ENCODE assay signal across 23 cellular contexts in genomic region chr16:74557275-74557674, GRCh38. TPM values are rescaled to one million over a fixed set of nuclear protein-coding genes. Genes with fewer than 3 reads are reported as not detected.
DNase-seq lines count a peak whose midpoint lies in the region; ATAC-seq and TF ChIP-seq lines count a peak whose summit lies in the region.
"Had no signal": no experiment of that assay in that cellular context is flagged by ENCODE, and none has a peak within 500 bp of the region (broad histone marks: within the 10 kb centered on the region; RNA-seq: fewer than 3 reads in every experiment).

No MANE protein-coding gene starts in this region.

- TF ChIP-seq RAD21 in HCT116 (IDR thresholded peaks at IDR 0.05; ENCODE audit: low read depth), result no peak

- RAD21 ChIA-PET in HCT116 (lab: Charles Lee; ENCODE audit: low non-redundant PET in 1 of 2, low total read pairs in 2 of 2, uncharacterized antibody in 2 of 2, unreplicated experiment in 2 of 2), result no interaction called here

- H3K4me1 Mint-ChIP-seq in CD4-positive, CD25-positive, alpha-beta regulatory T cell, result peaks cover 20 to 55% (median 33%) of the 10 kb centered on the region in 4 donors
- H3K4me1 Mint-ChIP-seq in activated naive CD8-positive, alpha-beta T cell treated with anti-CD3 and anti-CD28 coated beads for 36 hours, result peaks cover 36% of the 10 kb centered on the region
- peaks cover 23 to 65% (median 57%) of the 10 kb centered on the region in 7 donors for H3K4me1 Mint-ChIP-seq in naive thymus-derived CD4-positive, alpha-beta T cell
- H3K4me1 Mint-ChIP-seq: endodermal cell had no signal

- CTCF ChIA-PET in HCT116 (lab: Charles Lee), result no interaction called here
- CTCF ChIA-PET in naive thymus-derived CD4-positive, alpha-beta T cell (lab: Charles Lee), result interaction anchor here (1.5 to 2.4 kb wide), 2 partner anchors 44 to 65 kb away, joined by 4 to 6 read pairs; no protein-coding TSS in a partner anchor

- ATAC-seq in CD4-positive, CD25-positive, alpha-beta regulatory T cell (ENCODE audit: low read depth in 2 of 2), result no peak
- ATAC-seq in HCT116, result no peak
- ATAC-seq in naive thymus-derived CD4-positive, alpha-beta T cell, result no peak
- no peak for ATAC-seq in activated naive CD4-positive, alpha-beta T cell treated with anti-CD3 and anti-CD28 coated beads, Interleukin-2, amount 50 U/mL, for 72 hours
- no peak for ATAC-seq in GM18511 (IDR thresholded peaks at IDR 0.05; ENCODE audit: unreplicated experiment)
- ATAC-seq: activated T-cell treated with anti-CD3 and anti-CD28 coated beads, Interleukin-2, amount 50 U/mL, for 4 hours; body of pancreas; gastroesophageal sphincter; right cardiac atrium had no signal

- H3K79me2 ChIP-seq in HCT116 (ENCODE audit: insufficient read depth, low read length), result peaks cover 79% of the 10 kb centered on the region

- H3K4me1 ChIP-seq in CD4-positive, CD25-positive, alpha-beta regulatory T cell (ENCODE audit: control insufficient read depth, insufficient read depth, low read length, poor library complexity, severe bottlenecking), result peaks cover 15% of the 10 kb centered on the region
- peaks cover 56 to 82% of the 10 kb centered on the region in 2 experiments for H3K4me1 ChIP-seq in HCT116 (ENCODE audit: control insufficient read depth in 1 of 2, insufficient read depth in 2 of 2, low read length in 2 of 2)
- peaks cover 6 to 28% of the 10 kb centered on the region in 2 donors for H3K4me1 ChIP-seq in naive thymus-derived CD4-positive, alpha-beta T cell (ENCODE audit: control insufficient read depth in 2 of 2, insufficient read depth in 2 of 2, low read length in 2 of 2)
- H3K4me1 ChIP-seq: BLaER1 had no signal

- H3K9ac ChIP-seq in HCT116 (ENCODE audit: low read length), result 0 out of 2 replicates have a peak overlapping the region, but pooled peaks have one; percentile 43
- H3K9ac ChIP-seq: BLaER1 had no signal

- no peaks in the 10 kb centered on the region for H3K36me3 Mint-ChIP-seq in CD4-positive, CD25-positive, alpha-beta regulatory T cell
- H3K36me3 Mint-ChIP-seq in activated naive CD8-positive, alpha-beta T cell treated with anti-CD3 and anti-CD28 coated beads for 36 hours, result peaks cover 1% of the 10 kb centered on the region
- H3K36me3 Mint-ChIP-seq in naive thymus-derived CD4-positive, alpha-beta T cell, result peaks cover 0 to 4% (median 0%) of the 10 kb centered on the region in 5 donors
- no peaks in the 10 kb centered on the region for H3K36me3 Mint-ChIP-seq in activated naive CD4-positive, alpha-beta T cell treated with anti-CD3 and anti-CD28 coated beads, Interleukin-2, amount 50 U/mL, for 72 hours
- H3K36me3 Mint-ChIP-seq: type B pancreatic cell had no signal

- POLR2A ChIA-PET in HCT116 (lab: Charles Lee), result interaction anchor here (0.9 to 2.0 kb wide), 4 partner anchors 11 to 49 kb away, joined by 4 to 8 read pairs (median 6); partner anchors contain the start of gene GLG1
- POLR2A ChIA-PET in naive thymus-derived CD4-positive, alpha-beta T cell (lab: Charles Lee), result interaction anchor here (1.1 kb wide), 1 partner anchor 28 kb away, joined by 3 read pairs; no protein-coding TSS in a partner anchor

- TF ChIP-seq POLR2A in HCT116 (IDR thresholded peaks at IDR 0.05; ENCODE audit: borderline replicate concordance, extremely low read depth, insufficient read depth, insufficient read length), result no peak

- TF ChIP-seq CTCF in HCT116 (IDR thresholded peaks at IDR 0.05 in 2 of 3, conservative IDR thresholded peaks at IDR 0.05 in 1 of 3; ENCODE audit: borderline replicate concordance in 1 of 3, insufficient read depth in 1 of 3, low read depth in 2 of 3, low read length in 2 of 3), result no peak

- H3K9me3 Mint-ChIP-seq in CD4-positive, CD25-positive, alpha-beta regulatory T cell, result no peaks in the 10 kb centered on the region
- no peaks in the 10 kb centered on the region for H3K9me3 Mint-ChIP-seq in activated naive CD8-positive, alpha-beta T cell treated with anti-CD3 and anti-CD28 coated beads for 36 hours
- no peaks in the 10 kb centered on the region for H3K9me3 Mint-ChIP-seq in naive thymus-derived CD4-positive, alpha-beta T cell
- no peaks in the 10 kb centered on the region for H3K9me3 Mint-ChIP-seq in activated naive CD4-positive, alpha-beta T cell treated with anti-CD3 and anti-CD28 coated beads, Interleukin-2, amount 50 U/mL, for 72 hours
- H3K9me3 Mint-ChIP-seq: activated naive CD8-positive, alpha-beta T cell treated with anti-CD3 and anti-CD28 coated beads, Interleukin-2, amount 10 ng/mL, durations not matched to agents 7 days and 5 days; activated T-cell treated with anti-CD3 and anti-CD28 coated beads, Interleukin-2, amount 50 U/mL, for 4 hours; endodermal cell; H9; type B pancreatic cell had no signal

- peak overlapping the region; percentile 20 to 91 (median 29) for H3K27ac Mint-ChIP-seq in CD4-positive, CD25-positive, alpha-beta regulatory T cell
- H3K27ac Mint-ChIP-seq in activated naive CD8-positive, alpha-beta T cell treated with anti-CD3 and anti-CD28 coated beads for 36 hours, result peak overlapping the region; percentile 43
- peak overlapping the region in 8 of 9 donors; percentile 19 to 89 (median 69) for H3K27ac Mint-ChIP-seq in naive thymus-derived CD4-positive, alpha-beta T cell
- peak overlapping the region in 1 of 2 donors; percentile 72 for H3K27ac Mint-ChIP-seq in activated naive CD4-positive, alpha-beta T cell treated with anti-CD3 and anti-CD28 coated beads, Interleukin-2, amount 50 U/mL, for 72 hours
- H3K27ac Mint-ChIP-seq: activated naive CD8-positive, alpha-beta T cell treated with anti-CD3 and anti-CD28 coated beads, Interleukin-2, amount 10 ng/mL, durations not matched to agents 7 days and 5 days; endodermal cell; type B pancreatic cell had no signal

- H3K27ac ChIP-seq in CD4-positive, CD25-positive, alpha-beta regulatory T cell (ENCODE audit: insufficient read depth, low read length, poor library complexity, severe bottlenecking), result no peak overlapping the region
- no peak overlapping the region for H3K27ac ChIP-seq in HCT116 (ENCODE audit: low read depth, low read length)
- peak overlapping the region; percentile 18 for H3K27ac ChIP-seq in naive thymus-derived CD4-positive, alpha-beta T cell (ENCODE audit: low read depth, low read length)
- H3K27ac ChIP-seq: BLaER1, body of pancreas, esophagus squamous epithelium, gastroesophageal sphincter, pancreas had no signal

- DNase-seq in CD4-positive, CD25-positive, alpha-beta regulatory T cell, result no peak
- no peak for DNase-seq in HCT116 (ENCODE audit: low read depth, low spot score)
- no peak for DNase-seq in activated naive CD8-positive, alpha-beta T cell treated with anti-CD3 and anti-CD28 coated beads for 36 hours
- no peak for DNase-seq in naive thymus-derived CD4-positive, alpha-beta T cell
- no peak for DNase-seq in G401 (ENCODE audit: low spot score)
- DNase-seq in activated naive CD4-positive, alpha-beta T cell treated with anti-CD3 and anti-CD28 coated beads, Interleukin-2, amount 50 U/mL, for 72 hours (ENCODE audit: low spot score in 2 of 2), result no peak
- no peak for DNase-seq in NCI-H2029 treated with DMSO at 0.1 percent for 48 hours (lab: John Stamatoyannopoulos, UW)
- DNase-seq: ACHN; activated naive CD8-positive, alpha-beta T cell treated with anti-CD3 and anti-CD28 coated beads, Interleukin-2, amount 10 ng/mL, durations not matched to agents 7 days and 5 days; activated T-cell treated with anti-CD3 and anti-CD28 coated beads, Interleukin-2, amount 50 U/mL, for 4 hours; body of pancreas; endodermal cell; esophagus squamous epithelium; H9; kidney glomerular epithelial cell; NCI-H187; pancreas; right cardiac atrium; stimulated activated CD4-positive, alpha-beta T cell treated with anti-CD3 and anti-CD28 coated beads, Interleukin-4, amount 100 ng/mL, for 4 hours had no signal

- H3K4me2 ChIP-seq in HCT116 (ENCODE audit: low read length), result peak overlapping the region; percentile 50
- H3K4me2 ChIP-seq: BLaER1 had no signal

- no peak overlapping the region for H2AFZ ChIP-seq in HCT116 (ENCODE audit: low read depth, low read length, poor library complexity, severe bottlenecking)

- intact Hi-C loops in HCT116 (cut with micrococcal nuclease), result no loop called here
- intact Hi-C loops in naive thymus-derived CD4-positive, alpha-beta T cell (cut with micrococcal nuclease), result no loop called here

- H3K27me3 Mint-ChIP-seq in CD4-positive, CD25-positive, alpha-beta regulatory T cell, result no peaks in the 10 kb centered on the region
- H3K27me3 Mint-ChIP-seq in activated naive CD8-positive, alpha-beta T cell treated with anti-CD3 and anti-CD28 coated beads for 36 hours, result no peaks in the 10 kb centered on the region
- H3K27me3 Mint-ChIP-seq in naive thymus-derived CD4-positive, alpha-beta T cell, result no peaks in the 10 kb centered on the region
- H3K27me3 Mint-ChIP-seq: activated naive CD8-positive, alpha-beta T cell treated with anti-CD3 and anti-CD28 coated beads, Interleukin-2, amount 10 ng/mL, durations not matched to agents 7 days and 5 days; type B pancreatic cell had no signal

- no peak overlapping the region for H3K4me3 Mint-ChIP-seq in CD4-positive, CD25-positive, alpha-beta regulatory T cell
- no peak overlapping the region for H3K4me3 Mint-ChIP-seq in activated naive CD8-positive, alpha-beta T cell treated with anti-CD3 and anti-CD28 coated beads for 36 hours
- H3K4me3 Mint-ChIP-seq in naive thymus-derived CD4-positive, alpha-beta T cell, result peak overlapping the region in 4 of 10 donors; percentile 1 to 43 (median 16)
- H3K4me3 Mint-ChIP-seq: activated naive CD8-positive, alpha-beta T cell treated with anti-CD3 and anti-CD28 coated beads, Interleukin-2, amount 10 ng/mL, durations not matched to agents 7 days and 5 days; activated T-cell treated with anti-CD3 and anti-CD28 coated beads, Interleukin-2, amount 50 U/mL, for 4 hours; endodermal cell; H9; type B pancreatic cell had no signal

- in situ Hi-C loops in G401 (cut with HindIII; ENCODE audit: low sequenced_read_pairs), result no loop called here

- no peaks in the 10 kb centered on the region for H3K9me3 ChIP-seq in CD4-positive, CD25-positive, alpha-beta regulatory T cell (ENCODE audit: control insufficient read depth in 2 of 2, low read length in 2 of 2)
- H3K9me3 ChIP-seq in HCT116 (ENCODE audit: control insufficient read depth in 1 of 2, insufficient read depth in 1 of 2, low read depth in 1 of 2, low read length in 2 of 2), result no peaks in the 10 kb centered on the region
- H3K9me3 ChIP-seq in naive thymus-derived CD4-positive, alpha-beta T cell (ENCODE audit: control insufficient read depth in 2 of 3, low read length in 3 of 3), result no peaks in the 10 kb centered on the region
- H3K9me3 ChIP-seq: BLaER1, body of pancreas, esophagus squamous epithelium, gastroesophageal sphincter, pancreas had no signal

- H3K27me3 ChIP-seq in CD4-positive, CD25-positive, alpha-beta regulatory T cell (ENCODE audit: control insufficient read depth, insufficient read depth, low read length), result no peaks in the 10 kb centered on the region
- H3K27me3 ChIP-seq in HCT116 (ENCODE audit: insufficient read depth, low read length), result no peaks in the 10 kb centered on the region
- H3K27me3 ChIP-seq in naive thymus-derived CD4-positive, alpha-beta T cell (ENCODE audit: control insufficient read depth in 2 of 2, insufficient read depth in 2 of 2, low read length in 2 of 2), result no peaks in the 10 kb centered on the region
- H3K27me3 ChIP-seq: BLaER1, body of pancreas, esophagus squamous epithelium, gastroesophageal sphincter, pancreas had no signal

- H3K4me3 ChIP-seq in CD4-positive, CD25-positive, alpha-beta regulatory T cell (ENCODE audit: low read depth, low read length), result no peak overlapping the region
- no peak overlapping the region for H3K4me3 ChIP-seq in HCT116 (replicated peaks in 1 of 2; ENCODE audit: low read depth in 1 of 2, low read length in 2 of 2)
- no peak overlapping the region for H3K4me3 ChIP-seq in naive thymus-derived CD4-positive, alpha-beta T cell (ENCODE audit: low read length)
- H3K4me3 ChIP-seq: BLaER1, body of pancreas, esophagus squamous epithelium, gastroesophageal sphincter, pancreas had no signal

- BruUV-seq in HCT116 (replicated peaks; lab: Mats Ljungman, UMichigan), result no TSS peak

- no peaks in the 10 kb centered on the region for H3K9me2 ChIP-seq in HCT116 (ENCODE audit: insufficient read depth)

- peaks cover 11% of the 10 kb centered on the region for H3K36me3 ChIP-seq in CD4-positive, CD25-positive, alpha-beta regulatory T cell (ENCODE audit: control insufficient read depth, insufficient read depth, low read length)
- 0 out of 4 replicates have a peak, but pooled peaks cover 0 to 2% of the 10 kb centered on the region in 2 experiments for H3K36me3 ChIP-seq in HCT116 (ENCODE audit: control insufficient read depth in 1 of 2, insufficient read depth in 2 of 2, low read length in 2 of 2)
- no peaks in the 10 kb centered on the region for H3K36me3 ChIP-seq in naive thymus-derived CD4-positive, alpha-beta T cell (ENCODE audit: control insufficient read depth in 2 of 3, insufficient read depth in 3 of 3, low read length in 3 of 3)
- H3K36me3 ChIP-seq: esophagus squamous epithelium, gastroesophageal sphincter, pancreas had no signal

- no peaks in the 10 kb centered on the region for H4K20me1 ChIP-seq in HCT116 (ENCODE audit: insufficient read depth)

RNA-seq across cellular contexts. Expression of gene GLG1, which starts 49.6 kb away (rescaled TPM):
- 202 TPM for total RNA-seq in CD4-positive, CD25-positive, alpha-beta regulatory T cell
- 100 to 1,000 TPM; 147 to 156 (median 152) TPM for polyA plus RNA-seq in CD4-positive, CD25-positive, alpha-beta regulatory T cell
- total RNA-seq in HCT116 (2021; ENCODE audit: unreplicated experiment), result 237 TPM
- 152 and 162 TPM in 2 replicates for polyA plus RNA-seq in HCT116 (2012)
- total RNA-seq in activated naive CD8-positive, alpha-beta T cell treated with anti-CD3 and anti-CD28 coated beads for 36 hours, result 10 to 100 TPM; 58.7 to 60.8 TPM
- 100 to 1,000 TPM; 125 to 198 (median 188) TPM for total RNA-seq in naive thymus-derived CD4-positive, alpha-beta T cell
- polyA plus RNA-seq in naive thymus-derived CD4-positive, alpha-beta T cell, result 100 to 1,000 TPM; 181 to 285 TPM
- 47.3 and 78.4 TPM in 2 replicates for total RNA-seq in G401 (2014; rRNA removed; shearing (Covaris generic))
- 10 to 100 TPM; 73.0 to 80.4 TPM for total RNA-seq in activated naive CD4-positive, alpha-beta T cell treated with anti-CD3 and anti-CD28 coated beads, Interleukin-2, amount 50 U/mL, for 72 hours
